Comparison of ENCODE assay signal across 8 cellular contexts in the genomic region with DNA sequence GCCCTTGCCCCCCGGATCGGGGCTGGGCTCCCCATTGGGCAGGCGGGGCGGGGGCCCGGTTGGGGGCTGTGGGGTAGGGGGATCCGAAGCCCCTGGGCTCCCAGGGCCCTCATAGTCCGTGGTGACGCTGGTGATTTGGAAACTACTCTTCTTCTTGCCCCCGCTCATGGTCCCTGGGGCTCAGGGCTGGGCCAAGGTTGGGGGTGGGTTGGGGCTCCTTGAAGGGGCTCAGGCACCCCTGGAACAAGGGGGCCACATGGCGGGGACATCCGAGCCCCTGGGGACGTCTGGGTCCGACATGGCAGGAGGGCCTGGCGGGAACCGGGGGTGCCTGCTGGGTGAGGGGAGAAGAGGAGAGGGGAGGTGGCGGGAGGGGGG. TPM values are rescaled to one million over a fixed set of nuclear protein-coding genes. Genes with fewer than 3 reads are reported as not detected.
A peak's percentile ranks its signal among the peaks of the same experiment; 100 is the strongest.
DNase-seq lines count a peak whose midpoint lies in the region; ATAC-seq, FAIRE-seq and TF ChIP-seq lines count a peak whose summit lies in the region.

No MANE protein-coding gene starts in this region.

- peak overlapping the region; percentile 79 for H3K27ac ChIP-seq in Karpas-422 (ENCODE audit: low read length)
- H3K27ac ChIP-seq in dorsolateral prefrontal cortex = peak overlapping the region in 54 of 59 donors; percentile 12 to 95 (median 71)

- intact Hi-C loops in dorsolateral prefrontal cortex (cut with DNase I) = loop anchor here in 1 of 2 donors (5.0 kb wide), 2 partner anchors 59 to 199 kb away; partner anchors contain the start of gene AGFG2

- H3K9me2 ChIP-seq in Karpas-422 (replicated peaks; ENCODE audit: insufficient read depth, low read length) = no peaks in the 10 kb centered on the region

- no peak for ATAC-seq in natural killer cell treated with Interleukin-12 subunit alpha and Interleukin-12 subunit beta and Interleukin-15 and Interleukin-18, amount 100 ng/mL, for 72 hours
- ATAC-seq in HG03108 (IDR thresholded peaks at IDR 0.05; ENCODE audit: unreplicated experiment) = no peak

- peaks cover 13% of the 10 kb centered on the region for H3K36me3 Mint-ChIP-seq in natural killer cell treated with Interleukin-12 subunit alpha and Interleukin-12 subunit beta and Interleukin-15 and Interleukin-18, amount 100 ng/mL, for 72 hours

- peaks cover 4% of the 10 kb centered on the region; the same call in 1 of the 2 replicates for H3K36me3 ChIP-seq in Karpas-422 (ENCODE audit: insufficient read depth, low read length)

- no peaks in the 10 kb centered on the region for H3K9me3 ChIP-seq in Karpas-422 (ENCODE audit: low read length)

- H3K27ac Mint-ChIP-seq in natural killer cell treated with Interleukin-12 subunit alpha and Interleukin-12 subunit beta and Interleukin-15 and Interleukin-18, amount 100 ng/mL, for 72 hours = peak overlapping the region; percentile 71 to 92

- H3K27me3 Mint-ChIP-seq in natural killer cell treated with Interleukin-12 subunit alpha and Interleukin-12 subunit beta and Interleukin-15 and Interleukin-18, amount 100 ng/mL, for 72 hours = no peaks in the 10 kb centered on the region

- H3K4me3 Mint-ChIP-seq in natural killer cell treated with Interleukin-12 subunit alpha and Interleukin-12 subunit beta and Interleukin-15 and Interleukin-18, amount 100 ng/mL, for 72 hours = peak overlapping the region; percentile 100

- no peak for DNase-seq in AG09309 (ENCODE audit: low read depth)
- peak; percentile 47 for DNase-seq in Karpas-422
- DNase-seq in dorsolateral prefrontal cortex = no peak
- DNase-seq in natural killer cell treated with Interleukin-12 subunit alpha and Interleukin-12 subunit beta and Interleukin-15 and Interleukin-18, amount 100 ng/mL, for 72 hours (ENCODE audit: low spot score) = no peak
- DNase-seq in D721Med (ENCODE audit: insufficient read length, low spot score) = no peak
- no peak for DNase-seq in pons (ENCODE audit: low spot score)
- DNase-seq in NCI-H2081 treated with DMSO at 0.1 percent for 48 hours (lab: John Stamatoyannopoulos, UW) = no peak

- peaks cover 37% of the 10 kb centered on the region for H3K79me2 ChIP-seq in Karpas-422 (ENCODE audit: low read length)

- peak overlapping the region; percentile 90 for H3K4me3 ChIP-seq in AG09309 (ENCODE audit: control insufficient read depth, low read depth, low read length)
- H3K4me3 ChIP-seq in Karpas-422 (ENCODE audit: low read length) = peak overlapping the region; percentile 86
- H3K4me3 ChIP-seq in dorsolateral prefrontal cortex = peak overlapping the region; percentile 34 to 100 (median 94)

- no peak overlapping the region for H2AFZ ChIP-seq in Karpas-422 (ENCODE audit: low read length)

- H3K4me1 ChIP-seq in Karpas-422 (ENCODE audit: low read length) = peaks cover 41% of the 10 kb centered on the region

- H3K9ac ChIP-seq in Karpas-422 (ENCODE audit: low read length) = peak overlapping the region; percentile 98

- TF ChIP-seq CTCF in AG09309 (IDR thresholded peaks at IDR 0.05; ENCODE audit: control insufficient read depth, insufficient read depth, low read depth, low read length, missing control alignments) (no peak), dorsolateral prefrontal cortex (IDR thresholded peaks at IDR 0.05 in 54 of 56, conservative IDR thresholded peaks at IDR 0.05 in 2 of 56; ENCODE audit: low read depth in 1 of 56, partially characterized antibody in 56 of 56) (no peak), D721Med (IDR thresholded peaks at IDR 0.05; ENCODE audit: insufficient read depth, missing control alignments) (no peak)

- peaks cover 35 to 41% of the 10 kb centered on the region in 2 donors for H3K4me1 Mint-ChIP-seq in natural killer cell treated with Interleukin-12 subunit alpha and Interleukin-12 subunit beta and Interleukin-15 and Interleukin-18, amount 100 ng/mL, for 72 hours (ENCODE audit: low read depth in 2 of 2)

- no peaks in the 10 kb centered on the region for H3K9me3 Mint-ChIP-seq in natural killer cell treated with Interleukin-12 subunit alpha and Interleukin-12 subunit beta and Interleukin-15 and Interleukin-18, amount 100 ng/mL, for 72 hours

- no peak for FAIRE-seq in D721Med (lab: Jason Lieb, UNC)

- peak overlapping the region; percentile 92 for H3K4me2 ChIP-seq in Karpas-422 (ENCODE audit: low read depth, low read length, poor library complexity, severe bottlenecking)

- no peaks in the 10 kb centered on the region for H4K20me1 ChIP-seq in Karpas-422 (ENCODE audit: insufficient read depth, low read depth, low read length)

- H3K27me3 ChIP-seq in Karpas-422 (ENCODE audit: low read length) (no peaks in the 10 kb centered on the region), dorsolateral prefrontal cortex (no peaks in the 10 kb centered on the region)

RNA-seq across cellular contexts. Expression of gene TSC22D4, which starts 1.2 kb away (rescaled TPM):
- 40.4 and 97.3 TPM in 2 replicates for total RNA-seq in Karpas-422 (2014; rRNA removed; shearing (Covaris generic); ENCODE audit: low replicate concordance)
- total RNA-seq in dorsolateral prefrontal cortex = 100 to 1,000 TPM; 142 to 595 (median 270) TPM
- 100 to 1,000 TPM; 129 to 134 TPM for total RNA-seq in natural killer cell treated with Interleukin-12 subunit alpha and Interleukin-12 subunit beta and Interleukin-15 and Interleukin-18, amount 100 ng/mL, for 72 hours

RNA-seq across cellular contexts. Expression of gene NYAP1, which starts 5.9 kb away (rescaled TPM):
- not detected in 2 replicates for total RNA-seq in Karpas-422 (2014; rRNA removed; shearing (Covaris generic); ENCODE audit: low replicate concordance)
- total RNA-seq in dorsolateral prefrontal cortex = 10 to 100 TPM; 19.9 to 89.5 (median 61.4) TPM
- not detected for total RNA-seq in natural killer cell treated with Interleukin-12 subunit alpha and Interleukin-12 subunit beta and Interleukin-15 and Interleukin-18, amount 100 ng/mL, for 72 hours

RNA-seq across cellular contexts. Expression of gene SPACDR, which starts 13.8 kb away (rescaled TPM):
- total RNA-seq in Karpas-422 (2014; rRNA removed; shearing (Covaris generic); ENCODE audit: low replicate concordance) = 1.5 and 2.8 TPM in 2 replicates
- 10 to 100 TPM in 34 of 120 experiments, 1 to 10 TPM in 85, not detected in 1; 1.4 to 43.4 (median 7.0) TPM for total RNA-seq in dorsolateral prefrontal cortex
- total RNA-seq in natural killer cell treated with Interleukin-12 subunit alpha and Interleukin-12 subunit beta and Interleukin-15 and Interleukin-18, amount 100 ng/mL, for 72 hours = 1 to 10 TPM; 2.4 to 4.2 TPM

RNA-seq across cellular contexts. Expression of gene PPP1R35, which starts 41.6 kb away (rescaled TPM):
- total RNA-seq in Karpas-422 (2014; rRNA removed; shearing (Covaris generic); ENCODE audit: low replicate concordance) = 25.9 and 106 TPM in 2 replicates
- 10 to 100 TPM in 117 of 120 experiments, 1 to 10 TPM in 3; 6.8 to 26.4 (median 17.4) TPM for total RNA-seq in dorsolateral prefrontal cortex
- 10 to 100 TPM; 54.5 to 57.0 TPM for total RNA-seq in natural killer cell treated with Interleukin-12 subunit alpha and Interleukin-12 subunit beta and Interleukin-15 and Interleukin-18, amount 100 ng/mL, for 72 hours

RNA-seq across cellular contexts. Expression of gene MEPCE, which starts 48.2 kb away (rescaled TPM):
- total RNA-seq in Karpas-422 (2014; rRNA removed; shearing (Covaris generic); ENCODE audit: low replicate concordance) = 28.4 and 40.4 TPM in 2 replicates
- total RNA-seq in dorsolateral prefrontal cortex = 10 to 100 TPM; 29.2 to 57.4 (median 39.6) TPM
- 10 to 100 TPM; 44.0 to 60.5 TPM for total RNA-seq in natural killer cell treated with Interleukin-12 subunit alpha and Interleukin-12 subunit beta and Interleukin-15 and Interleukin-18, amount 100 ng/mL, for 72 hours

Comparison
In these comparisons a context has a peak if more than half of its experiments do, and no peak if none do; other contexts are left out.
1. RNA of gene NYAP1, which starts 5.9 kb away (total RNA-seq): 19.9 to 89.5 TPM in dorsolateral prefrontal cortex; not detected in natural killer cell treated with Interleukin-12 subunit alpha and Interleukin-12 subunit beta and Interleukin-15 and Interleukin-18, amount 100 ng/mL, for 72 hours and not detected in Karpas-422; every median in the first group is over 10 times any median in the second.
2. Peak in every context shown above with its lines, with median percentiles within 50 percentile points of each other: H3K4me3 ChIP-seq.